22 cellular contexts compared by ENCODE assay signal in the genomic region with DNA sequence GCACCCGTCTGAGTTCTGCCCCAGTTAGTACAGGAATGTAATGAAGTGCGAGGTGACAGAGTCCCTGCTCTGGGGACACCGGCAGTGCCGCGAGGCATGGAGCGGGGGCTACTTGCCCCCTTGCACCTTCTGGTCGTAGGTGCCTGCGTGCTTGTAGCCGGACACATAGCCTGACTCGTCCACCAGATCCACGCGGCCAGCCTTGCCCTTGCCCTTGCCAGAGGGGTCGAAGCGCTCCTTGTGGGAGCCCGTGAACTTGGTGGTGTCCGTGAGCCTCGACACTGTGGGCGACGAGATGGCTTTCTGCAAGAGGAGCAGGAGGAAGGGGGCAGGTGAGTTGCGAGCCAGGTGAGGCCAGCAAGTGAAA. TPM values are rescaled to one million over a fixed set of nuclear protein-coding genes. Genes with fewer than 3 reads are reported as not detected.
A peak's percentile ranks its signal among the peaks of the same experiment; 100 is the strongest.
DNase-seq lines count a peak whose midpoint lies in the region; ATAC-seq, FAIRE-seq and TF ChIP-seq lines count a peak whose summit lies in the region.
"Had no signal": no experiment of that assay in that cellular context is flagged by ENCODE, and none has a peak within 500 bp of the region (broad histone marks: within the 10 kb centered on the region; RNA-seq: fewer than 3 reads in every experiment).

No MANE protein-coding gene starts in this region.

- H2AFZ ChIP-seq in neuronal stem cell (ENCODE audit: low read length) = no peak overlapping the region

- no peak for TF ChIP-seq CTCF in upper lobe of left lung (IDR thresholded peaks at IDR 0.05)
- no peak for TF ChIP-seq CTCF in kidney (IDR thresholded peaks at IDR 0.05; ENCODE audit: borderline replicate concordance, extremely low read depth, insufficient read depth)

- H2BK120ac ChIP-seq in neuronal stem cell (ENCODE audit: low read depth, low read length) = no peak overlapping the region

- TF ChIP-seq EP300 in upper lobe of left lung (IDR thresholded peaks at IDR 0.05) = no peak

- H2BK15ac ChIP-seq in neuronal stem cell (ENCODE audit: low read length) = no peak overlapping the region

- H3K36me3 Mint-ChIP-seq in activated T-cell treated with anti-CD3 and anti-CD28 coated beads, Interleukin-2, amount 50 U/mL, for 24 hours (ENCODE audit: low read depth) = peaks cover 45% of the 10 kb centered on the region

- intact Hi-C loops in left ventricle myocardium superior (cut with micrococcal nuclease) = no loop called here
- intact Hi-C loops in left cardiac atrium (cut with DNase I) = no loop called here
- intact Hi-C loops in kidney (cut with DNase I) = loop anchor here (10.0 kb wide), 1 partner anchor 240 kb away; no protein-coding TSS in a partner anchor

- no peak overlapping the region for H2BK12ac ChIP-seq in neuronal stem cell (ENCODE audit: low read length)

- H3K9ac ChIP-seq in neuronal stem cell (ENCODE audit: low read depth, low read length, poor library complexity) = no peak overlapping the region
- H3K9ac ChIP-seq in kidney (ENCODE audit: low read length in 2 of 2) = no peak overlapping the region
- H3K9ac ChIP-seq: KMS-11 had no signal

- H3K18ac ChIP-seq in neuronal stem cell (ENCODE audit: low read length) = no peak overlapping the region

- H3K4me3 Mint-ChIP-seq in activated T-cell treated with anti-CD3 and anti-CD28 coated beads, Interleukin-2, amount 50 U/mL, for 24 hours = no peak overlapping the region
- no peak overlapping the region for H3K4me3 Mint-ChIP-seq in stimulated activated naive CD8-positive, alpha-beta T cell treated with anti-CD3 and anti-CD28 coated beads, Interleukin-15, amount 100 ng/mL, for 72 hours
- H3K4me3 Mint-ChIP-seq: CD14-positive monocyte had no signal

- peak overlapping the region; percentile 80 for H3K23ac ChIP-seq in neuronal stem cell (ENCODE audit: low read depth, low read length, poor library complexity)

- H3K27me3 Mint-ChIP-seq in activated T-cell treated with anti-CD3 and anti-CD28 coated beads, Interleukin-2, amount 50 U/mL, for 24 hours = no peaks in the 10 kb centered on the region
- no peaks in the 10 kb centered on the region for H3K27me3 Mint-ChIP-seq in stimulated activated naive CD8-positive, alpha-beta T cell treated with anti-CD3 and anti-CD28 coated beads, Interleukin-15, amount 100 ng/mL, for 72 hours

- no peak overlapping the region for H3K4me3 ChIP-seq in neuronal stem cell (ENCODE audit: low read length in 2 of 2)
- H3K4me3 ChIP-seq in upper lobe of left lung = no peak overlapping the region
- H3K4me3 ChIP-seq in kidney (ENCODE audit: low read length in 2 of 2) = no peak overlapping the region
- H3K4me3 ChIP-seq: Peyer's patch had no signal

- TF ChIP-seq POLR2A in upper lobe of left lung (IDR thresholded peaks at IDR 0.05) = no peak

- H4K91ac ChIP-seq in neuronal stem cell (ENCODE audit: low read depth, low read length, poor library complexity) = no peak overlapping the region

- peak overlapping the region; percentile 82 for H3K14ac ChIP-seq in neuronal stem cell (ENCODE audit: low read length)

- H3K27ac ChIP-seq in cingulate gyrus (ENCODE audit: low read depth, low read length) (peak overlapping the region; percentile 69), neuronal stem cell (replicated peaks; ENCODE audit: low read length) (no peak overlapping the region), upper lobe of left lung (no peak overlapping the region), kidney (ENCODE audit: low read depth in 2 of 2, low read length in 2 of 2) (no peak overlapping the region)
- H3K27ac ChIP-seq: KMS-11 had no signal

- H3K36me3 ChIP-seq in neuronal stem cell (replicated peaks in 1 of 2; ENCODE audit: control insufficient read depth in 2 of 2, insufficient read depth in 2 of 2, low read length in 2 of 2) (peaks cover 48 to 81% of the 10 kb centered on the region in 2 donors), upper lobe of left lung (peaks cover 0 to 66% (median 35%) of the 10 kb centered on the region in 4 donors), kidney (ENCODE audit: control insufficient read depth in 1 of 2, insufficient read depth in 2 of 2, low read length in 2 of 2) (peaks cover 0 to 4% of the 10 kb centered on the region in 2 donors)

- H3K9me3 Mint-ChIP-seq in activated T-cell treated with anti-CD3 and anti-CD28 coated beads, Interleukin-2, amount 50 U/mL, for 24 hours = no peaks in the 10 kb centered on the region
- no peaks in the 10 kb centered on the region for H3K9me3 Mint-ChIP-seq in stimulated activated naive CD8-positive, alpha-beta T cell treated with anti-CD3 and anti-CD28 coated beads, Interleukin-15, amount 100 ng/mL, for 72 hours

- H3K79me1 ChIP-seq in neuronal stem cell (ENCODE audit: low read depth, low read length) = peaks cover 5% of the 10 kb centered on the region

- no peaks in the 10 kb centered on the region for H3K4me1 Mint-ChIP-seq in activated T-cell treated with anti-CD3 and anti-CD28 coated beads, Interleukin-2, amount 50 U/mL, for 24 hours (ENCODE audit: low read depth)
- H3K4me1 Mint-ChIP-seq in stimulated activated naive CD8-positive, alpha-beta T cell treated with anti-CD3 and anti-CD28 coated beads, Interleukin-15, amount 100 ng/mL, for 72 hours = no peaks in the 10 kb centered on the region
- H3K4me1 Mint-ChIP-seq: CD14-positive monocyte had no signal

- H3K9me3 ChIP-seq in neuronal stem cell (replicated peaks in 1 of 2; ENCODE audit: control insufficient read depth in 2 of 2, insufficient read depth in 1 of 2, low read depth in 1 of 2, low read length in 2 of 2) (peaks cover 2 to 6% of the 10 kb centered on the region in 2 donors), upper lobe of left lung (no peaks in the 10 kb centered on the region), kidney (ENCODE audit: control insufficient read depth in 1 of 2, low read length in 2 of 2) (no peaks in the 10 kb centered on the region)

- WGBS in neuronal stem cell (ENCODE audit: extremely low coverage in 2 of 2, insufficient read length in 2 of 2, insufficient replicate concordance in 1 of 2), 2 donors = no CpG with 5 or more reads among the region's 20 CpGs
- 88 to 96% methylated on average over 15 to 19 of the region's 20 CpGs for WGBS in upper lobe of left lung, 2 donors

- no peak for FAIRE-seq in kidney (lab: Jason Lieb, UNC)
- FAIRE-seq: A204.1, D721Med had no signal

- H3K27me3 ChIP-seq in neuronal stem cell (ENCODE audit: control insufficient read depth in 3 of 3, insufficient read depth in 3 of 3, low read depth in 1 of 3, low read length in 3 of 3) (no peaks in the 10 kb centered on the region), upper lobe of left lung (no peaks in the 10 kb centered on the region)
- H3K27me3 ChIP-seq: Peyer's patch had no signal

- H2BK5ac ChIP-seq in neuronal stem cell (ENCODE audit: low read length) = peak overlapping the region; percentile 39

- no peak overlapping the region for H2AK5ac ChIP-seq in neuronal stem cell (ENCODE audit: low read depth, low read length)

- DNase-seq in left ventricle myocardium superior (peak; percentile 27), left cardiac atrium (no peak), neuronal stem cell (ENCODE audit: low spot score) (no peak), upper lobe of left lung (peak; percentile 18 to 72), kidney (no peak)
- no peak for DNase-seq in activated T-cell treated with anti-CD3 and anti-CD28 coated beads, Interleukin-2, amount 50 U/mL, for 24 hours
- DNase-seq in stimulated activated naive CD8-positive, alpha-beta T cell treated with anti-CD3 and anti-CD28 coated beads, Interleukin-15, amount 100 ng/mL, for 72 hours = no peak
- DNase-seq: EL, GF-D8, GOT3, NCI-H1092 treated with DMSO at 0.1 percent for 48 hours, NCI-H146, NCI-H2029, NCI-H226, NCI-H524 treated with DMSO at 0.1 percent for 48 hours, Peyer's patch, SHP77 had no signal

- H4K8ac ChIP-seq in neuronal stem cell (ENCODE audit: low read depth, low read length) = no peak overlapping the region

- H3K4me2 ChIP-seq in neuronal stem cell (ENCODE audit: insufficient read depth, low read length, poor library complexity, severe bottlenecking) = no peak overlapping the region
- H3K4me2 ChIP-seq: KMS-11 had no signal

- H3K27ac Mint-ChIP-seq in activated T-cell treated with anti-CD3 and anti-CD28 coated beads, Interleukin-2, amount 50 U/mL, for 24 hours = no peak overlapping the region
- H3K27ac Mint-ChIP-seq in stimulated activated naive CD8-positive, alpha-beta T cell treated with anti-CD3 and anti-CD28 coated beads, Interleukin-15, amount 100 ng/mL, for 72 hours = peak overlapping the region in 1 of 2 donors; percentile 63
- H3K27ac Mint-ChIP-seq: CD14-positive monocyte had no signal

- H3K4ac ChIP-seq in neuronal stem cell (ENCODE audit: low read length) = no peak overlapping the region

- H3K4me1 ChIP-seq in neuronal stem cell (ENCODE audit: control insufficient read depth in 2 of 2, insufficient read depth in 1 of 2, low read depth in 1 of 2, low read length in 2 of 2) (peaks cover 0 to 6% of the 10 kb centered on the region in 2 donors), upper lobe of left lung (no peaks in the 10 kb centered on the region), kidney (ENCODE audit: control insufficient read depth in 1 of 2, insufficient read depth in 1 of 2, low read depth in 1 of 2, low read length in 2 of 2) (no peaks in the 10 kb centered on the region)

- ATAC-seq in left ventricle myocardium superior (no peak), left cardiac atrium (no peak), upper lobe of left lung (ENCODE audit: low FRiP score in 2 of 2) (no peak)
- ATAC-seq in stimulated activated naive CD8-positive, alpha-beta T cell treated with anti-CD3 and anti-CD28 coated beads, Interleukin-15, amount 100 ng/mL, for 72 hours = no peak

RNA-seq across cellular contexts. Expression of a gene that starts 28.2 kb away (rescaled TPM):
- 34.8 TPM for total RNA-seq in left ventricle myocardium superior
- 10 to 100 TPM; 15.5 to 25.0 TPM for total RNA-seq in left cardiac atrium
- polyA plus RNA-seq in neuronal stem cell (2013, experiment 1 of 2) = 2.2 TPM
- polyA plus RNA-seq in neuronal stem cell (2013, experiment 2 of 2) = 2.1 TPM
- total RNA-seq in upper lobe of left lung = 10 to 100 TPM; 14.3 to 42.7 (median 19.1) TPM
- 6.9 TPM for total RNA-seq in kidney
- polyA plus RNA-seq in kidney (ENCODE audit: insufficient read depth, low read depth, low replicate concordance) = 5.8 TPM

RNA-seq across cellular contexts. Expression of a gene that starts 52.8 kb away (rescaled TPM):
- total RNA-seq in left ventricle myocardium superior (1.6 TPM), left cardiac atrium (1 to 10 TPM; 1.4 to 2.5 TPM), upper lobe of left lung (10 to 100 TPM in 2 of 6 donors, 1 to 10 TPM in 4; 6.8 to 21.0 (median 9.4) TPM), kidney (7.8 TPM)
- 6.8 TPM for polyA plus RNA-seq in neuronal stem cell (2013, experiment 1 of 2)
- 6.1 TPM for polyA plus RNA-seq in neuronal stem cell (2013, experiment 2 of 2)
- 1.1 TPM for polyA plus RNA-seq in kidney (ENCODE audit: insufficient read depth, low read depth, low replicate concordance)

Comparison
In these comparisons a context has a peak if more than half of its experiments do, and no peak if none do; other contexts are left out.
1. DNase-seq: peak in left ventricle myocardium superior (single experiment) and upper lobe of left lung (2 of 2); none in left cardiac atrium (single experiment), neuronal stem cell (single experiment), activated T-cell treated with anti-CD3 and anti-CD28 coated beads, Interleukin-2, amount 50 U/mL, for 24 hours (single experiment), stimulated activated naive CD8-positive, alpha-beta T cell treated with anti-CD3 and anti-CD28 coated beads, Interleukin-15, amount 100 ng/mL, for 72 hours (0 of 2) and kidney (single experiment).